In the genomic region with DNA sequence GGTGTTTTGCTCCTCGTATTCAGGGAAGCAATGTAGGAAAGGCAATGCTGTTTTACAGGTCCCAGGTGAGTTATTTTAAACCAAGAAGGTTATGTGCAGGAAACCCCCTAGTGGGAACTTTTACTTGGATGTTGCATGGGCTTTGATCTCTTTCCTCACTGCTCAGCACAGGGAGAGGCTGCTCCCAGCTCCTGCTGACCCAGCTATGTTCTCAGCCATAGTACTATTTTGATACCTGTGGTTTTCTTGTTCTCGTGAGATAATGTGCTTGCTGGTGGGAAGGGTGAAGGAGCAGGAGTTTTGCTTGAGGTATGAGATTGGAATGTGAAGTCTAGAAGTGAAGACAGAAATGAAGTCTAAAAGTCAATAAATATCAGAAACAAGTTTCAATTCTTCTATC, we compare ENCODE assay signal across 21 cellular contexts.
"Had no signal": no experiment of that assay in that cellular context is flagged by ENCODE, and none has a peak within 500 bp of the region (broad histone marks: within the 10 kb centered on the region; RNA-seq: fewer than 3 reads in every experiment).

No MANE protein-coding gene starts in this region.

- H3K9me3 ChIP-seq: ascending aorta, SK-N-SH, testis had no signal

- H3K4me2 ChIP-seq: hepatocyte, SK-N-SH had no signal

- H3K4me3 ChIP-seq: ascending aorta, hepatocyte, testis had no signal

- H3K9ac ChIP-seq: SK-N-SH had no signal

- H3K27me3 Mint-ChIP-seq: activated naive CD8-positive, alpha-beta T cell treated with anti-CD3 and anti-CD28 coated beads, Interleukin-2, amount 50 U/mL, for 24 hours; central memory CD8-positive, alpha-beta T cell; naive B cell; stimulated activated naive CD8-positive, alpha-beta T cell treated with anti-CD3 and anti-CD28 coated beads, Interleukin-15, Interleukin-2, amounts not matched to agents 100 ng/mL and 50 ng/mL, for 24 hours had no signal

- H2AFZ ChIP-seq: hepatocyte had no signal

- H3K27ac ChIP-seq: ascending aorta, hepatocyte, testis, WERI-Rb-1 had no signal

- H3K9me2 ChIP-seq: SK-N-SH had no signal

- H3K4me1 Mint-ChIP-seq: activated naive CD8-positive, alpha-beta T cell treated with anti-CD3 and anti-CD28 coated beads, Interleukin-2, amount 50 U/mL, for 24 hours; central memory CD8-positive, alpha-beta T cell; naive B cell had no signal

- H3K27ac Mint-ChIP-seq: activated CD8-positive, alpha-beta T cell treated with anti-CD3 and anti-CD28 coated beads, Interleukin-2, amount 10 ng/mL, durations not matched to agents 7 days and 5 days; activated naive CD8-positive, alpha-beta T cell treated with anti-CD3 and anti-CD28 coated beads, Interleukin-2, amount 50 U/mL, for 24 hours; activated T-helper 1 cell treated with anti-CD3 and anti-CD28 coated beads, Interleukin-12 subunit alpha, Interleukin-12 subunit beta, Interleukin-2, Interleukin-4 antibody, amounts not matched to agents 30 ng/mL and 10 ng/mL and 1 ng/mL, durations not matched to agents 14 hours and 24 hours and 36 hours; mesothelial cell of epicardium; naive B cell; stimulated activated naive CD8-positive, alpha-beta T cell treated with anti-CD3 and anti-CD28 coated beads, Interleukin-15, Interleukin-2, amounts not matched to agents 100 ng/mL and 50 ng/mL, for 24 hours had no signal

- DNase-seq: activated CD4-positive, alpha-beta T cell treated with anti-CD3 and anti-CD28 coated beads for 48 hours; activated CD8-positive, alpha-beta memory T cell treated with anti-CD3 and anti-CD28 coated beads, Interleukin-2, amount 50 U/mL, for 48 hours; activated CD8-positive, alpha-beta T cell treated with anti-CD3 and anti-CD28 coated beads, Interleukin-2, amount 10 ng/mL, durations not matched to agents 7 days and 5 days; activated naive CD4-positive, alpha-beta T cell treated with Interleukin-2 at 50 U/mL for 16 hours; activated naive CD8-positive, alpha-beta T cell treated with anti-CD3 and anti-CD28 coated beads, Interleukin-2, amount 50 U/mL, for 24 hours; dermis blood vessel endothelial cell; erythroblast; naive B cell; right cardiac atrium; SK-N-SH; stimulated activated CD4-positive, alpha-beta T cell treated with anti-CD3 and anti-CD28 coated beads, Interleukin-2, amount 100 ng/mL, for 48 hours; stimulated activated CD8-positive, alpha-beta memory T cell treated with anti-CD3 and anti-CD28 coated beads, Interleukin-4, amount 100 ng/mL, for 48 hours; T-helper 1 cell; testis; WERI-Rb-1 had no signal

- H3K36me3 Mint-ChIP-seq: mesothelial cell of epicardium, naive B cell had no signal

- H3K79me2 ChIP-seq: hepatocyte had no signal

- H3K4me1 ChIP-seq: testis had no signal

- H3K36me3 ChIP-seq: ascending aorta, WERI-Rb-1 had no signal

- H3K27me3 ChIP-seq: ascending aorta, hepatocyte, testis had no signal

- H3K4me3 Mint-ChIP-seq: activated CD8-positive, alpha-beta T cell treated with anti-CD3 and anti-CD28 coated beads, Interleukin-2, amount 10 ng/mL, durations not matched to agents 7 days and 5 days; activated naive CD8-positive, alpha-beta T cell treated with anti-CD3 and anti-CD28 coated beads, Interleukin-2, amount 50 U/mL, for 24 hours; activated T-helper 1 cell treated with anti-CD3 and anti-CD28 coated beads, Interleukin-12 subunit alpha, Interleukin-12 subunit beta, Interleukin-2, Interleukin-4 antibody, amounts not matched to agents 30 ng/mL and 10 ng/mL and 1 ng/mL, durations not matched to agents 14 hours and 24 hours and 36 hours; central memory CD8-positive, alpha-beta T cell; mesothelial cell of epicardium; naive B cell; stimulated activated naive CD8-positive, alpha-beta T cell treated with anti-CD3 and anti-CD28 coated beads, Interleukin-15, Interleukin-2, amounts not matched to agents 100 ng/mL and 50 ng/mL, for 24 hours had no signal
